Comparison of ENCODE assay signal across 20 cellular contexts in the genomic region with DNA sequence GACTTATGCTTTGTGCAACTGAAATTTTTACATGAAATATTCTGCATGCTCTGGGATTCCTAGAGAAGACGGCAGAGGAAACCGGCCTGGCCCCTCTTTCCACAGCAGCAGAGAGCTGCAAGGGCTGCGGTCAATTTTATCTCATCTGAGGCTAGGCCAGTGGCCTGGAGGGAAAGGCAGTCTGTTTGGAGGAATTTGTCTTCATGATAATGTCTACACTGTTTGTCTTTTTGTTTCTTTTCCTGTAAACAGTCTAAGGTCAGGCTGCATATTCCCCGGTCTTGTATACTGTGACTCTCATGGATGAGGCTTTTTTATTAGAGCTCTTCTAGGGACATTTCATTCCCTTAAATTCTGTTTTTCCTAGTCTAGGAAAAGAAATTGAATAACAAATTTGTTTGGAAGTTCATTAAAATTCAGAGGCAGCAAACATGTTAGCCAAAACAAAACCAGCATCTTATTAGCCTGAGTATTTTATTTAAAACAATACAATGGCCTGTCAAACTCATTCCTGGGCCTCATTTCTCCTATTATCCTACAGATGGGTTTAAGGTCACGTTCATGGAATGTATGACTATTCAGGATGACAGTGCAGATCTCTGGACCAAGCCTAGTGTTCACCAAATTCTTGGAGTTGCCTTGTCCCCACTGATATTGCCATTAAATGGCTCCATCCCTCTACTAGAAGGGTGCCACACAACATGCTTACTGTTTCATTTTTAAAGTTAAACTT. TPM values are rescaled to one million over a fixed set of nuclear protein-coding genes. Genes with fewer than 3 reads are reported as not detected.
A peak's percentile ranks its signal among the peaks of the same experiment; 100 is the strongest.
DNase-seq lines count a peak whose midpoint lies in the region; ATAC-seq and TF ChIP-seq lines count a peak whose summit lies in the region.
"Had no signal": no experiment of that assay in that cellular context is flagged by ENCODE, and none has a peak within 500 bp of the region (broad histone marks: within the 10 kb centered on the region; RNA-seq: fewer than 3 reads in every experiment).

No MANE protein-coding gene starts in this region.

- TF ChIP-seq POLR2A in heart left ventricle (IDR thresholded peaks at IDR 0.05): no peak
- TF ChIP-seq POLR2A in transverse colon (IDR thresholded peaks at IDR 0.05): no peak

- H3K36me3 ChIP-seq in heart left ventricle (no peaks in the 10 kb centered on the region), transverse colon (no peaks in the 10 kb centered on the region)
- H3K36me3 ChIP-seq: BLaER1 treated with 17β-estradiol and CSF1 and Interleukin-3, amounts not matched to agents 10 nM and 100 nM; lower lobe of right lung; thyroid gland had no signal

- WGBS in heart left ventricle, 4 donors: 73 to 90% (median 81%) methylated on average over 5 of the region's 5 CpGs
- 80 to 83% methylated on average over 4 to 5 of the region's 5 CpGs for WGBS in transverse colon (ENCODE audit: low coverage in 1 of 2), 2 donors

- H3K27me3 ChIP-seq in heart left ventricle: no peaks in the 10 kb centered on the region
- no peaks in the 10 kb centered on the region for H3K27me3 ChIP-seq in transverse colon
- H3K27me3 ChIP-seq: BLaER1 treated with 17β-estradiol and CSF1 and Interleukin-3, amounts not matched to agents 10 nM and 100 nM; foreskin keratinocyte; thyroid gland had no signal

- DNase-seq in heart left ventricle: peak in 2 of 5 donors; percentile 22 to 33
- no peak for DNase-seq in Right ventricle myocardium superior
- peak; percentile 73 for DNase-seq in islet precursor cell
- DNase-seq in transverse colon: no peak
- no peak for DNase-seq in stimulated activated CD4-positive, alpha-beta T cell treated with anti-CD3 and anti-CD28 coated beads, Interleukin-2, amount 100 ng/mL, for 24 hours
- DNase-seq: 8988T; activated CD4-positive, alpha-beta T cell treated with anti-CD3 and anti-CD28 coated beads, Interleukin-2, amount 50 U/mL, for 4 hours; activated T-cell treated with anti-CD3 and anti-CD28 coated beads, Interleukin-2, amount 50 U/mL, for 48 hours; effector CD8-positive, alpha-beta T cell; foreskin keratinocyte; lower lobe of right lung; natural killer cell; NCI-H1417 treated with DMSO at 0.1 percent for 48 hours; NCI-H748 treated with DMSO at 0.1 percent for 48 hours; thyroid gland had no signal

- H3K9me3 ChIP-seq in heart left ventricle (no peaks in the 10 kb centered on the region), transverse colon (no peaks in the 10 kb centered on the region)
- H3K9me3 ChIP-seq: BLaER1 treated with 17β-estradiol and CSF1 and Interleukin-3, amounts not matched to agents 10 nM and 100 nM; lower lobe of right lung; thyroid gland had no signal

- intact Hi-C loops in heart left ventricle (cut with DNase I) (no loop called here), Right ventricle myocardium superior (cut with DNase I) (no loop called here), transverse colon (cut with DNase I; ENCODE audit: low total_unique reads) (no loop called here)

- H3K27ac ChIP-seq in heart left ventricle (peak overlapping the region in 4 of 12 donors; percentile 18 to 32 (median 31)), VCaP (peak overlapping the region; percentile 49), transverse colon (peak overlapping the region in 3 of 4 donors; percentile 6 to 30 (median 18))
- H3K27ac ChIP-seq: BLaER1 treated with 17β-estradiol and CSF1 and Interleukin-3, amounts not matched to agents 10 nM and 100 nM; foreskin keratinocyte; lower lobe of right lung; thyroid gland had no signal

- in situ Hi-C loops in transverse colon (cut with MboI; ENCODE audit: low pct_ligation_motif_present in 1 of 4, low pct_unique_long_range_greater_than_20kb in 1 of 4, low sequenced_read_pairs in 3 of 4): no loop called here

- H3K4me3 ChIP-seq in heart left ventricle: no peak overlapping the region
- no peak overlapping the region for H3K4me3 ChIP-seq in transverse colon
- H3K4me3 ChIP-seq: BLaER1 treated with 17β-estradiol and CSF1 and Interleukin-3, amounts not matched to agents 10 nM and 100 nM; lower lobe of right lung; thyroid gland had no signal

- no peak for TF ChIP-seq CTCF in heart left ventricle (IDR thresholded peaks at IDR 0.05)
- TF ChIP-seq CTCF in VCaP (conservative IDR thresholded peaks at IDR 0.05): no peak
- no peak for TF ChIP-seq CTCF in transverse colon (IDR thresholded peaks at IDR 0.05)

- no peak for TF ChIP-seq EP300 in transverse colon (IDR thresholded peaks at IDR 0.05; ENCODE audit: low read depth)

- H3K4me1 ChIP-seq in heart left ventricle: peaks cover 0 to 10% (median 0%) of the 10 kb centered on the region in 12 donors
- peaks cover 0 to 2% (median 0%) of the 10 kb centered on the region in 4 donors for H3K4me1 ChIP-seq in transverse colon
- H3K4me1 ChIP-seq: BLaER1 treated with 17β-estradiol and CSF1 and Interleukin-3, amounts not matched to agents 10 nM and 100 nM; foreskin keratinocyte; lower lobe of right lung; thyroid gland had no signal

- ATAC-seq in heart left ventricle (peak; percentile 36 to 70 (median 62)), Right ventricle myocardium superior (ENCODE audit: poor library complexity) (no peak), GM21423 (IDR thresholded peaks at IDR 0.05; ENCODE audit: unreplicated experiment) (no peak), HG03135 (IDR thresholded peaks at IDR 0.05; ENCODE audit: unreplicated experiment) (no peak)
- ATAC-seq: foreskin keratinocyte; natural killer cell; stimulated activated memory B cell treated with anti-CD40 and anti-IgM and Interleukin-4, amounts not matched to agents 10 μg/mL and 1 μg/mL and 100 μg/mL, for 72 hours had no signal

RNA-seq across cellular contexts. Expression of a gene that starts 26.4 kb away (rescaled TPM):
- total RNA-seq in heart left ventricle: under 1 TPM in 5 of 9 donors, not detected in 4; 0.20 to 0.31 (median 0.26) TPM
- under 1 TPM; 0.19 to 0.29 TPM for polyA plus RNA-seq in heart left ventricle
- total RNA-seq in Right ventricle myocardium superior: 0.30 TPM
- total RNA-seq in transverse colon: not detected
- total RNA-seq: lower lobe of right lung, natural killer cell had no signal

Comparison
In these comparisons a context has a peak if more than half of its experiments do, and no peak if none do; other contexts are left out.
1. ATAC-seq: peak in heart left ventricle (4 of 4); none in Right ventricle myocardium superior (single experiment), GM21423 (single experiment) and HG03135 (single experiment).